Comparison of ENCODE assay signal across 8 cellular contexts in genomic region chr10:96513686-96514551, GRCh38. TPM values are rescaled to one million over a fixed set of nuclear protein-coding genes. Genes with fewer than 3 reads are reported as not detected.
DNase-seq lines count a peak whose midpoint lies in the region; ATAC-seq and TF ChIP-seq lines count a peak whose summit lies in the region.

TSS of gene TLL2 (minus strand) at chr10:96513926. CDS start at chr10:96513685, 241 bp downstream.

- H3K36me3 Mint-ChIP-seq in T-helper 1 cell treated with Interleukin-12 subunit alpha and Interleukin-12 subunit beta and Interleukin-4 antibody, amounts not matched to agents 30 μg/mL and 1 μg/mL, for 36 hours (ENCODE audit: low read depth) = peaks cover 7% of the 10 kb centered on the region

- no peaks in the 10 kb centered on the region for H3K9me3 Mint-ChIP-seq in T-helper 1 cell treated with Interleukin-12 subunit alpha and Interleukin-12 subunit beta and Interleukin-4 antibody, amounts not matched to agents 30 μg/mL and 1 μg/mL, for 36 hours

- H3K27me3 Mint-ChIP-seq in T-helper 1 cell treated with Interleukin-12 subunit alpha and Interleukin-12 subunit beta and Interleukin-4 antibody, amounts not matched to agents 30 μg/mL and 1 μg/mL, for 36 hours (ENCODE audit: low read depth) = peaks cover 58% of the 10 kb centered on the region

- peak; percentile 64 for TF ChIP-seq CTCF in astrocyte of the spinal cord (IDR thresholded peaks at IDR 0.05; ENCODE audit: low read depth, low read length)

- H3K27ac Mint-ChIP-seq in T-helper 1 cell treated with Interleukin-12 subunit alpha and Interleukin-12 subunit beta and Interleukin-4 antibody, amounts not matched to agents 30 μg/mL and 1 μg/mL, for 36 hours = peak within 1 kb of the TSS; percentile 7

- DNase-seq in activated T-cell treated with anti-CD3 and anti-CD28 coated beads for 1 hour (ENCODE audit: low read depth) = peak; percentile 21
- no peak for DNase-seq in activated T-cell treated with anti-CD3 and anti-CD28 coated beads for 4 hours
- peak; percentile 66 for DNase-seq in NCI-H1436 treated with DMSO at 0.1 percent for 48 hours (lab: John Stamatoyannopoulos, UW)
- DNase-seq in astrocyte of the spinal cord (ENCODE audit: low read depth, low spot score) = peak; percentile 93
- DNase-seq in hypothalamus (lab: John Stamatoyannopoulos, UW) = peak; percentile 37 to 93 (median 79)
- DNase-seq in renal cortical epithelial cell (ENCODE audit: low read depth) = peak; percentile 76

- ATAC-seq in HG02870 (IDR thresholded peaks at IDR 0.05; ENCODE audit: unreplicated experiment) = peak; percentile 70

- peak within 1 kb of the TSS; percentile 66 for H3K4me3 Mint-ChIP-seq in T-helper 1 cell treated with Interleukin-12 subunit alpha and Interleukin-12 subunit beta and Interleukin-4 antibody, amounts not matched to agents 30 μg/mL and 1 μg/mL, for 36 hours

- in situ Hi-C loops in astrocyte of the spinal cord (cut with HindIII; ENCODE audit: low sequenced_read_pairs) = no loop called here

- peak within 1 kb of the TSS; percentile 47 for H3K4me3 ChIP-seq in astrocyte of the spinal cord (ENCODE audit: low read depth, low read length)

- H3K4me1 Mint-ChIP-seq in T-helper 1 cell treated with Interleukin-12 subunit alpha and Interleukin-12 subunit beta and Interleukin-4 antibody, amounts not matched to agents 30 μg/mL and 1 μg/mL, for 36 hours (ENCODE audit: low read depth) = peaks cover 19% of the 10 kb centered on the region

RNA-seq across cellular contexts. Expression of gene TLL2, which starts in this region (rescaled TPM):
- total RNA-seq in renal cortical epithelial cell = 14.1 and 21.4 TPM in 2 replicates
